Comparison of ENCODE assay signal across 8 cellular contexts in genomic region chr11:15650105-15650938, GRCh38.
DNase-seq lines count a peak whose midpoint lies in the region; ATAC-seq, FAIRE-seq and TF ChIP-seq lines count a peak whose summit lies in the region.

No MANE protein-coding gene starts in this region.

- peak overlapping the region; percentile 31 to 61 (median 52) for H3K4me3 ChIP-seq in keratinocyte (ENCODE audit: control insufficient read depth in 2 of 3, extremely low read depth in 1 of 3, insufficient read depth in 2 of 3, low read depth in 1 of 3, low read length in 3 of 3)

- TF ChIP-seq CTCF in activated B cell treated with CpG ODN at 0.5 μM for 24 hours (IDR thresholded peaks at IDR 0.05) = no peak
- TF ChIP-seq CTCF in keratinocyte (optimal IDR thresholded peaks at IDR 0.05 in 1 of 3, IDR thresholded peaks at IDR 0.05 in 1 of 3, conservative IDR thresholded peaks at IDR 0.05 in 1 of 3; ENCODE audit: extremely low read depth in 1 of 3, insufficient read depth in 2 of 3, low read length in 3 of 3) = peak; percentile 82 to 99 (median 93)

- H3K4me1 ChIP-seq in keratinocyte (ENCODE audit: control insufficient read depth, extremely low read depth, insufficient read depth, low read length) = peaks cover 3% of the 10 kb centered on the region

- H3K27ac ChIP-seq in keratinocyte (ENCODE audit: control insufficient read depth, insufficient read depth, low read length) = no peak overlapping the region

- peak overlapping the region; percentile 78 for H2AFZ ChIP-seq in keratinocyte (ENCODE audit: control insufficient read depth, low read length)

- no peak overlapping the region for H3K27ac Mint-ChIP-seq in activated B cell treated with CpG ODN at 0.5 μM for 24 hours

- CTCF ChIA-PET in activated B cell treated with CpG ODN at 0.5 μM for 24 hours (lab: Charles Lee) = no interaction called here

- peak; percentile 84 for DNase-seq in ACHN
- peak; percentile 77 for DNase-seq in NCI-H2107 treated with DMSO at 0.1 percent for 48 hours (lab: John Stamatoyannopoulos, UW; ENCODE audit: unreplicated experiment)
- peak; percentile 33 for DNase-seq in activated B cell treated with CpG ODN at 0.5 μM for 24 hours
- peak; percentile 85 for DNase-seq in cerebellar cortex (ENCODE audit: low spot score)
- peak; percentile 23 for DNase-seq in keratinocyte (ENCODE audit: low read depth, low spot score)
- peak; percentile 68 for DNase-seq in stimulated activated CD4-positive, alpha-beta T cell treated with anti-CD3 and anti-CD28 coated beads, Interleukin-12 subunit alpha, Interleukin-12 subunit beta, amount 100 ng/mL, for 4 hours

- H3K9me3 Mint-ChIP-seq in activated B cell treated with CpG ODN at 0.5 μM for 24 hours = no peaks in the 10 kb centered on the region

- H3K4me2 ChIP-seq in keratinocyte (ENCODE audit: control insufficient read depth, extremely low read depth, insufficient read depth, low read depth, low read length) = peak overlapping the region; percentile 72

- POLR2A ChIA-PET in activated B cell treated with CpG ODN at 0.5 μM for 24 hours (lab: Charles Lee) = no interaction called here

- no peaks in the 10 kb centered on the region for H3K79me2 ChIP-seq in keratinocyte (ENCODE audit: control insufficient read depth, insufficient read depth, low read length)

- no peaks in the 10 kb centered on the region for H3K36me3 Mint-ChIP-seq in activated B cell treated with CpG ODN at 0.5 μM for 24 hours (ENCODE audit: low read depth)

- no peak overlapping the region for H3K4me3 Mint-ChIP-seq in activated B cell treated with CpG ODN at 0.5 μM for 24 hours

- dilution Hi-C loops in keratinocyte (cut with MboI; ENCODE audit: extremely low pct_ligation_motif_present, low sequenced_read_pairs) = no loop called here

- no peaks in the 10 kb centered on the region for H3K27me3 ChIP-seq in keratinocyte (ENCODE audit: control insufficient read depth, extremely low read depth, insufficient read depth, low read length)

- H3K27me3 Mint-ChIP-seq in activated B cell treated with CpG ODN at 0.5 μM for 24 hours = peaks cover 22% of the 10 kb centered on the region

- no peaks in the 10 kb centered on the region for H4K20me1 ChIP-seq in keratinocyte (ENCODE audit: control insufficient read depth, extremely low read depth, insufficient read depth, low read length)

- H3K36me3 ChIP-seq in keratinocyte (ENCODE audit: control insufficient read depth in 2 of 2, extremely low read depth in 1 of 2, insufficient read depth in 2 of 2, low read length in 2 of 2) = no peaks in the 10 kb centered on the region

- H3K4me1 Mint-ChIP-seq in activated B cell treated with CpG ODN at 0.5 μM for 24 hours = no peaks in the 10 kb centered on the region

- no peaks in the 10 kb centered on the region for H3K9me3 ChIP-seq in keratinocyte (ENCODE audit: control insufficient read depth, low read depth, low read length)

- H3K9me1 ChIP-seq in keratinocyte (ENCODE audit: control insufficient read depth, extremely low read depth, insufficient read depth, low read length) = no peaks in the 10 kb centered on the region

- peak overlapping the region; percentile 63 for H3K9ac ChIP-seq in keratinocyte (ENCODE audit: control insufficient read depth, extremely low read depth, insufficient read depth, low read length)

- FAIRE-seq in keratinocyte (lab: Jason Lieb, UNC) = peak; percentile 58

- peak; percentile 94 for ATAC-seq in GM18519 (IDR thresholded peaks at IDR 0.05; ENCODE audit: low FRiP score, unreplicated experiment)
- ATAC-seq in HG03064 (IDR thresholded peaks at IDR 0.05; ENCODE audit: low read depth, unreplicated experiment) = peak; percentile 99
- ATAC-seq in activated B cell treated with CpG ODN at 0.5 μM for 24 hours (ENCODE audit: low read depth) = peak; percentile 83

- intact Hi-C loops in activated B cell treated with CpG ODN at 0.5 μM for 24 hours (cut with micrococcal nuclease) = loop anchor here (5.0 kb wide), 1 partner anchor 957 kb away; no protein-coding TSS in a partner anchor

- in situ Hi-C loops in ACHN (cut with HindIII; ENCODE audit: low pct_ligation_motif_present, low pct_unique_long_range_greater_than_20kb, low sequenced_read_pairs) = no loop called here

Comparison
In these comparisons a context has a peak if more than half of its experiments do, and no peak if none do; other contexts are left out.
1. DNase-seq: peak in every context shown above with its lines; median percentile 85 in cerebellar cortex; 84 in ACHN; 77 in NCI-H2107 treated with DMSO at 0.1 percent for 48 hours; 68 in stimulated activated CD4-positive, alpha-beta T cell treated with anti-CD3 and anti-CD28 coated beads, Interleukin-12 subunit alpha, Interleukin-12 subunit beta, amount 100 ng/mL, for 4 hours; 33 in activated B cell treated with CpG ODN at 0.5 μM for 24 hours; 23 in keratinocyte.